ENCODE assay signal across 27 cellular contexts in genomic region chr21:35996217-35996616, GRCh38.
"Had no signal": no experiment of that assay in that cellular context is flagged by ENCODE, and none has a peak within 500 bp of the region (broad histone marks: within the 10 kb centered on the region; RNA-seq: fewer than 3 reads in every experiment).

No MANE protein-coding gene starts in this region.

- H3K4me3 Mint-ChIP-seq: activated CD4-positive, alpha-beta memory T cell treated with anti-CD3 and anti-CD28 coated beads for 36 hours; activated naive CD4-positive, alpha-beta T cell treated with anti-CD3 and anti-CD28 coated beads, Interleukin-2, amount 10 ng/mL, durations not matched to agents 7 days and 5 days; activated naive CD8-positive, alpha-beta T cell treated with anti-CD3 and anti-CD28 coated beads, Interleukin-2, amount 10 ng/mL, durations not matched to agents 7 days and 5 days; activated T-cell treated with anti-CD3 and anti-CD28 coated beads, Interleukin-2, amount 50 U/mL, for 72 hours; central memory CD8-positive, alpha-beta T cell; dendritic cell treated with granulocyte-macrophage colony-stimulating factor and Interleukin-4, amounts not matched to agents 40 ng/mL and 50 ng/mL, for 4 days; endodermal cell; T-helper 17 cell; T-helper 2 cell treated with Interferon-gamma antibody and Interleukin-4, amounts not matched to agents 5 μg/mL and 100 μg/mL, for 36 hours had no signal

- H3K36me3 Mint-ChIP-seq: activated CD4-positive, alpha-beta memory T cell treated with anti-CD3 and anti-CD28 coated beads for 36 hours; activated naive CD4-positive, alpha-beta T cell treated with anti-CD3 and anti-CD28 coated beads, Interleukin-2, amount 10 ng/mL, durations not matched to agents 7 days and 5 days; activated naive CD8-positive, alpha-beta T cell treated with anti-CD3 and anti-CD28 coated beads, Interleukin-2, amount 10 ng/mL, durations not matched to agents 7 days and 5 days had no signal

- H3K27me3 ChIP-seq: brain microvascular endothelial cell had no signal

- H3K4me1 Mint-ChIP-seq: central memory CD8-positive, alpha-beta T cell; endodermal cell had no signal

- H3K9me3 Mint-ChIP-seq: activated CD4-positive, alpha-beta memory T cell treated with anti-CD3 and anti-CD28 coated beads for 36 hours; activated naive CD4-positive, alpha-beta T cell treated with anti-CD3 and anti-CD28 coated beads, Interleukin-2, amount 10 ng/mL, durations not matched to agents 7 days and 5 days; activated naive CD8-positive, alpha-beta T cell treated with anti-CD3 and anti-CD28 coated beads, Interleukin-2, amount 10 ng/mL, durations not matched to agents 7 days and 5 days; activated T-cell treated with anti-CD3 and anti-CD28 coated beads, Interleukin-2, amount 50 U/mL, for 72 hours; central memory CD8-positive, alpha-beta T cell; dendritic cell treated with granulocyte-macrophage colony-stimulating factor and Interleukin-4, amounts not matched to agents 40 ng/mL and 50 ng/mL, for 4 days; endodermal cell; T-helper 2 cell treated with Interferon-gamma antibody and Interleukin-4, amounts not matched to agents 5 μg/mL and 100 μg/mL, for 36 hours had no signal

- DNase-seq: activated CD4-positive, alpha-beta memory T cell treated with anti-CD3 and anti-CD28 coated beads for 36 hours; activated CD4-positive, alpha-beta T cell treated with anti-CD3 and anti-CD28 coated beads for 1 hour; activated CD4-positive, alpha-beta T cell treated with anti-CD3 and anti-CD28 coated beads, Interleukin-2, amount 50 U/mL, for 1 hour; activated CD8-positive, alpha-beta memory T cell treated with anti-CD3 and anti-CD28 coated beads for 24 hours; activated gamma-delta T cell; activated naive CD4-positive, alpha-beta T cell; activated naive CD4-positive, alpha-beta T cell treated with anti-CD3 and anti-CD28 coated beads, Interleukin-2, amount 10 ng/mL, durations not matched to agents 7 days and 5 days; activated naive CD8-positive, alpha-beta T cell treated with anti-CD3 and anti-CD28 coated beads, Interleukin-2, amount 10 ng/mL, durations not matched to agents 7 days and 5 days; activated T-cell treated with anti-CD3 and anti-CD28 coated beads, Interleukin-2, amount 50 U/mL, for 1 hour; amniotic stem cell; anterior cingulate cortex; brain microvascular endothelial cell; dorsolateral prefrontal cortex; effector memory CD4-positive, alpha-beta T cell; endodermal cell; foreskin fibroblast; head of caudate nucleus; hippocampal formation; T-helper 1 cell; T-helper 17 cell; T1000 had no signal

- H3K4me3 ChIP-seq: coronary artery, dorsolateral prefrontal cortex had no signal

- H3K27ac Mint-ChIP-seq: activated CD4-positive, alpha-beta memory T cell treated with anti-CD3 and anti-CD28 coated beads for 36 hours; activated naive CD4-positive, alpha-beta T cell treated with anti-CD3 and anti-CD28 coated beads, Interleukin-2, amount 10 ng/mL, durations not matched to agents 7 days and 5 days; activated naive CD8-positive, alpha-beta T cell treated with anti-CD3 and anti-CD28 coated beads, Interleukin-2, amount 10 ng/mL, durations not matched to agents 7 days and 5 days; activated T-cell treated with anti-CD3 and anti-CD28 coated beads, Interleukin-2, amount 50 U/mL, for 72 hours; dendritic cell treated with granulocyte-macrophage colony-stimulating factor and Interleukin-4, amounts not matched to agents 40 ng/mL and 50 ng/mL, for 4 days; endodermal cell; T-helper 17 cell; T-helper 2 cell treated with Interferon-gamma antibody and Interleukin-4, amounts not matched to agents 5 μg/mL and 100 μg/mL, for 36 hours had no signal

- H3K36me3 ChIP-seq: brain microvascular endothelial cell had no signal

- ATAC-seq: esophagus mucosa, T-helper 17 cell had no signal
